ENCODE assay signal across 10 cellular contexts in the genomic region with DNA sequence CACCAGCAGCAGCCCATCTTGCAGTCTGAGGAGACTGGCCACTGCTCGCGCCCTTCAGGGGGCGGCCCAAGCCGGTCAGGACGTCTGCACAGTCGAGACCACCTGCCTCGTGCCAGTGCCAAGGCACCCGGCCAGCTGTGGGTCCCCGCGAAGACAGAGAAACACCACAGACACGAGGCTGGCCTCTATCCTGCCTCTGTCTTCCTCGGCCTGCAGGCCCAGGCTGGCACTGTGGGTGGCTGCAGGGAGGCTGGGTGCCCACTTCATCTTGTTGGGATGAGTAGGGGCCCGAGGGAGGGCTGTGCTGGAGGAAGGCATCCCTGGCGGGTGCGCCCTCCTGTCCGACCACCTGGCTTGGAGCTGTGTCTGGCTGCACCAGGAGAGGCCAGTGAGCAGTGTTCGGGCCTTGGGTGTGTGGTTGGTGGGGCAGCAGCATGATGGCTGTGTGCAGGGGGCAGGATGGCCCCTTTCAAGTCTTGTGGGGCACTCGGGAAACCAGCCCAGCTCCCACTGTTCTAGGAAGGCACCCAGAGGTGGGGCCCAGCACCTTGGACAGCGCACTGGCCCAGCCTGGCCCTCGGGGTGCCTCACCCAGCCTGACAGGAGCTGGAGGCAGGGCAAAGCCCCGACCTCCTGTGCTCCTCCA.
DNase-seq lines count a peak whose midpoint lies in the region; ATAC-seq and TF ChIP-seq lines count a peak whose summit lies in the region.
"Had no signal": no experiment of that assay in that cellular context is flagged by ENCODE, and none has a peak within 500 bp of the region (broad histone marks: within the 10 kb centered on the region; RNA-seq: fewer than 3 reads in every experiment).

No MANE protein-coding gene starts in this region.

- ATAC-seq in GM18511 (IDR thresholded peaks at IDR 0.05; ENCODE audit: unreplicated experiment): no peak
- no peak for ATAC-seq in HG02642 (IDR thresholded peaks at IDR 0.05; ENCODE audit: poor library complexity, unreplicated experiment)

- TF ChIP-seq CTCF in WERI-Rb-1 (IDR thresholded peaks at IDR 0.05; ENCODE audit: low read depth, low read length): no peak

- no peaks in the 10 kb centered on the region for H3K9me3 ChIP-seq in WERI-Rb-1 (ENCODE audit: severe bottlenecking)

- peaks cover 83% of the 10 kb centered on the region for H3K36me3 ChIP-seq in WERI-Rb-1

- no peak overlapping the region for H3K27ac ChIP-seq in WERI-Rb-1
- H3K27ac ChIP-seq: SK-N-MC had no signal

- H3K4me3 ChIP-seq in WERI-Rb-1 (ENCODE audit: low read depth, low read length): no peak overlapping the region
- H3K4me3 ChIP-seq: SK-N-MC had no signal

- H3K27me3 ChIP-seq in WERI-Rb-1 (ENCODE audit: insufficient read depth, low read depth, severe bottlenecking): no peaks in the 10 kb centered on the region

- peak in 4 of 6 experiments; percentile 6 to 33 (median 9) for DNase-seq in stimulated activated naive CD4-positive, alpha-beta T cell (lab: John Stamatoyannopoulos, UW)
- no peak for DNase-seq in stimulated activated naive CD4-positive, alpha-beta T cell treated with Interleukin-2 at 50 U/mL for 16 hours (lab: John Stamatoyannopoulos, UW)
- DNase-seq in WERI-Rb-1 (peak; percentile 4), iPS-NIHi11 (ENCODE audit: low spot score) (peak; percentile 83), midbrain (lab: John Stamatoyannopoulos, UW) (no peak), DMS53 (lab: John Stamatoyannopoulos, UW) (no peak)
- DNase-seq: effector CD4-positive, alpha-beta T cell had no signal

Comparison
In these comparisons a context has a peak if more than half of its experiments do, and no peak if none do; other contexts are left out.
1. DNase-seq: peak in stimulated activated naive CD4-positive, alpha-beta T cell (4 of 6), WERI-Rb-1 (single experiment) and iPS-NIHi11 (single experiment); none in stimulated activated naive CD4-positive, alpha-beta T cell treated with Interleukin-2 at 50 U/mL for 16 hours (single experiment), midbrain (single experiment) and DMS53 (single experiment).